Comparison of ENCODE assay signal across 1 cellular context in genomic region chr20:56779452-56780143, GRCh38.
TF ChIP-seq lines count a peak whose summit lies in the region.

No MANE protein-coding gene starts in this region.

TF ChIP-seq in H1, 55 proteins besides CTCF, POLR2A, EP300 and RAD21:
- no peak for TF ChIP-seq CREB1 (IDR thresholded peaks at IDR 0.05)
- peak; percentile 74; the same call in 1 of the 2 replicates for TF ChIP-seq KDM1A (IDR thresholded peaks at IDR 0.05; ENCODE audit: borderline replicate concordance, low read length)
